In genomic region chr17:8137645-8138342, GRCh38 we compare ENCODE assay signal across 2 cellular contexts.
TF ChIP-seq lines count a peak whose summit lies in the region.

No MANE protein-coding gene starts in this region.

TF ChIP-seq in GM23338, 12 proteins besides CTCF, POLR2A, EP300 and RAD21:
- TF ChIP-seq CREB1 (CRISPR knock-in tag; IDR thresholded peaks at IDR 0.05; ENCODE audit: low read depth): no peak
- no peak for TF ChIP-seq REST (IDR thresholded peaks at IDR 0.05; ENCODE audit: unreplicated experiment)
- no peak for TF ChIP-seq ZNF462 (CRISPR knock-in tag; IDR thresholded peaks at IDR 0.05)
- no peak for TF ChIP-seq EZH2 (IDR thresholded peaks at IDR 0.05; ENCODE audit: low read depth, unreplicated experiment)
- TF ChIP-seq ZNF331 (CRISPR knock-in tag; IDR thresholded peaks at IDR 0.05; ENCODE audit: low read depth): no peak

TF ChIP-seq in K562, 482 proteins besides CTCF, POLR2A, EP300 and RAD21:
- TF ChIP-seq TAF7 (tag; IDR thresholded peaks at IDR 0.05) (no peak), TEAD2 (tag; IDR thresholded peaks at IDR 0.05) (no peak), ZNF707 (CRISPR knock-in tag; conservative IDR thresholded peaks at IDR 0.05) (no peak), MED1 (CRISPR knock-in tag; IDR thresholded peaks at IDR 0.05; ENCODE audit: borderline replicate concordance) (no peak), DLX4 (CRISPR knock-in tag; IDR thresholded peaks at IDR 0.05) (no peak), NFATC3 (IDR thresholded peaks at IDR 0.05) (no peak), FIP1L1 (IDR thresholded peaks at IDR 0.05; ENCODE audit: low read depth, low read length, poor library complexity, severe bottlenecking) (no peak), CCNT2 (IDR thresholded peaks at IDR 0.05; ENCODE audit: borderline replicate concordance, extremely low read depth, insufficient read length, low read depth, low read length) (no peak), ELK1 (CRISPR knock-in tag; IDR thresholded peaks at IDR 0.05) (no peak), DEAF1 (CRISPR knock-in tag; IDR thresholded peaks at IDR 0.05) (no peak), TCF15 (CRISPR knock-in tag; IDR thresholded peaks at IDR 0.05) (no peak), ZNF217 (CRISPR knock-in tag; IDR thresholded peaks at IDR 0.05) (no peak), NFRKB (IDR thresholded peaks at IDR 0.05; ENCODE audit: low read depth) (no peak), ZBTB7A (IDR thresholded peaks at IDR 0.05; ENCODE audit: borderline replicate concordance, control insufficient read depth, low read depth, low read length) (no peak), THRA (IDR thresholded peaks at IDR 0.05) (no peak), NFE2L1 (tag; IDR thresholded peaks at IDR 0.05; ENCODE audit: borderline replicate concordance, low read depth) (no peak), FOXA3 (CRISPR knock-in tag; conservative IDR thresholded peaks at IDR 0.05 in 1 of 2, IDR thresholded peaks at IDR 0.05 in 1 of 2) (no peak), ZNF311 (CRISPR knock-in tag; IDR thresholded peaks at IDR 0.05) (no peak), ZNF23 (CRISPR knock-in tag; IDR thresholded peaks at IDR 0.05) (no peak)
TF ChIP-seq in K562: peak in this region for 0.
